ENCODE assay signal across 10 cellular contexts in genomic region chr14:91899213-91899612, GRCh38.
DNase-seq lines count a peak whose midpoint lies in the region; ATAC-seq and TF ChIP-seq lines count a peak whose summit lies in the region.
"Had no signal": no experiment of that assay in that cellular context is flagged by ENCODE, and none has a peak within 500 bp of the region (broad histone marks: within the 10 kb centered on the region; RNA-seq: fewer than 3 reads in every experiment).

No MANE protein-coding gene starts in this region.

- H3K4me1 ChIP-seq in tibial artery, result peaks cover 0 to 94% (median 72%) of the 10 kb centered on the region in 4 donors

- H3K9me3 ChIP-seq in tibial artery, result no peaks in the 10 kb centered on the region

- ATAC-seq in GM18870 (IDR thresholded peaks at IDR 0.05; ENCODE audit: unreplicated experiment), result no peak

- no peaks in the 10 kb centered on the region for H3K9me3 Mint-ChIP-seq in activated naive CD4-positive, alpha-beta T cell treated with anti-CD3 and anti-CD28 coated beads, Interleukin-2, amount 10 ng/mL, durations not matched to agents 7 days and 5 days

- peaks cover 10% of the 10 kb centered on the region for H3K4me1 Mint-ChIP-seq in activated naive CD4-positive, alpha-beta T cell treated with anti-CD3 and anti-CD28 coated beads, Interleukin-2, amount 10 ng/mL, durations not matched to agents 7 days and 5 days

- TF ChIP-seq CTCF in RWPE1 (conservative IDR thresholded peaks at IDR 0.05; ENCODE audit: low read depth), result no peak
- TF ChIP-seq CTCF in tibial artery (IDR thresholded peaks at IDR 0.05), result no peak

- H3K27me3 Mint-ChIP-seq in activated naive CD4-positive, alpha-beta T cell treated with anti-CD3 and anti-CD28 coated beads, Interleukin-2, amount 10 ng/mL, durations not matched to agents 7 days and 5 days, result peaks cover 11% of the 10 kb centered on the region
- H3K27me3 Mint-ChIP-seq: activated CD4-positive, alpha-beta T cell treated with anti-CD3 and anti-CD28 coated beads, Interleukin-2, amount 10 ng/mL, durations not matched to agents 7 days and 5 days had no signal

- H3K27ac ChIP-seq in RWPE1, result no peak overlapping the region
- H3K27ac ChIP-seq in tibial artery, result peak overlapping the region; percentile 67 to 89

- no peak overlapping the region for H3K27ac Mint-ChIP-seq in activated naive CD4-positive, alpha-beta T cell treated with anti-CD3 and anti-CD28 coated beads, Interleukin-2, amount 10 ng/mL, durations not matched to agents 7 days and 5 days
- H3K27ac Mint-ChIP-seq: activated CD4-positive, alpha-beta T cell treated with anti-CD3 and anti-CD28 coated beads, Interleukin-2, amount 10 ng/mL, durations not matched to agents 7 days and 5 days had no signal

- no peak overlapping the region for H3K4me3 Mint-ChIP-seq in activated naive CD4-positive, alpha-beta T cell treated with anti-CD3 and anti-CD28 coated beads, Interleukin-2, amount 10 ng/mL, durations not matched to agents 7 days and 5 days
- H3K4me3 Mint-ChIP-seq: activated CD4-positive, alpha-beta T cell treated with anti-CD3 and anti-CD28 coated beads, Interleukin-2, amount 10 ng/mL, durations not matched to agents 7 days and 5 days had no signal

- POLR2A ChIA-PET in RWPE1 (lab: Yijun Ruan, JAX; ENCODE audit: low non-redundant PET), result no interaction called here

- H3K4me3 ChIP-seq in tibial artery, result no peak overlapping the region

- CTCF ChIA-PET in activated naive CD4-positive, alpha-beta T cell treated with anti-CD3 and anti-CD28 coated beads, Interleukin-2, amount 10 ng/mL, durations not matched to agents 7 days and 5 days (lab: Charles Lee), result interaction anchor here (0.6 to 2.9 kb wide), 8 partner anchors 10 to 735 kb away, joined by 3 to 19 read pairs (median 4); no protein-coding TSS in a partner anchor
- CTCF ChIA-PET in RWPE1 (lab: Yijun Ruan, JAX), result interaction anchor here (0.6 to 1.8 kb wide), 5 partner anchors 10 to 248 kb away, joined by 3 to 10 read pairs (median 4); no protein-coding TSS in a partner anchor

- H3K36me3 ChIP-seq in tibial artery, result no peaks in the 10 kb centered on the region

- no peaks in the 10 kb centered on the region for H3K27me3 ChIP-seq in tibial artery

- intact Hi-C loops in tibial artery (cut with DNase I; ENCODE audit: low total_unique reads), result no loop called here

- DNase-seq in activated naive CD4-positive, alpha-beta T cell treated with anti-CD3 and anti-CD28 coated beads, Interleukin-2, amount 10 ng/mL, durations not matched to agents 7 days and 5 days, result peak; percentile 54
- no peak for DNase-seq in activated naive CD4-positive, alpha-beta T cell (lab: John Stamatoyannopoulos, UW)
- DNase-seq in RWPE1 (ENCODE audit: low spot score), result peak; percentile 23
- peak; percentile 35 for DNase-seq in iPS-NIHi11 (ENCODE audit: low spot score)
- DNase-seq in tibial artery, result no peak
- no peak for DNase-seq in DMS114 treated with DMSO at 0.1 percent for 48 hours (lab: John Stamatoyannopoulos, UW; ENCODE audit: unreplicated experiment)
- no peak for DNase-seq in pons (ENCODE audit: low spot score)
- DNase-seq: activated CD4-positive, alpha-beta T cell treated with anti-CD3 and anti-CD28 coated beads, Interleukin-2, amount 10 ng/mL, durations not matched to agents 7 days and 5 days; NCI-H510A treated with DMSO at 0.1 percent for 48 hours had no signal

- no peaks in the 10 kb centered on the region for H3K36me3 Mint-ChIP-seq in activated naive CD4-positive, alpha-beta T cell treated with anti-CD3 and anti-CD28 coated beads, Interleukin-2, amount 10 ng/mL, durations not matched to agents 7 days and 5 days

Comparison
In these comparisons a context has a peak if more than half of its experiments do, and no peak if none do; other contexts are left out.
1. DNase-seq: peak in activated naive CD4-positive, alpha-beta T cell treated with anti-CD3 and anti-CD28 coated beads, Interleukin-2, amount 10 ng/mL, durations not matched to agents 7 days and 5 days (single experiment), RWPE1 (single experiment) and iPS-NIHi11 (single experiment); none in activated naive CD4-positive, alpha-beta T cell (0 of 4), tibial artery (0 of 2), DMS114 treated with DMSO at 0.1 percent for 48 hours (single experiment) and pons (single experiment).